ENCODE assay signal across 22 cellular contexts in the genomic region with DNA sequence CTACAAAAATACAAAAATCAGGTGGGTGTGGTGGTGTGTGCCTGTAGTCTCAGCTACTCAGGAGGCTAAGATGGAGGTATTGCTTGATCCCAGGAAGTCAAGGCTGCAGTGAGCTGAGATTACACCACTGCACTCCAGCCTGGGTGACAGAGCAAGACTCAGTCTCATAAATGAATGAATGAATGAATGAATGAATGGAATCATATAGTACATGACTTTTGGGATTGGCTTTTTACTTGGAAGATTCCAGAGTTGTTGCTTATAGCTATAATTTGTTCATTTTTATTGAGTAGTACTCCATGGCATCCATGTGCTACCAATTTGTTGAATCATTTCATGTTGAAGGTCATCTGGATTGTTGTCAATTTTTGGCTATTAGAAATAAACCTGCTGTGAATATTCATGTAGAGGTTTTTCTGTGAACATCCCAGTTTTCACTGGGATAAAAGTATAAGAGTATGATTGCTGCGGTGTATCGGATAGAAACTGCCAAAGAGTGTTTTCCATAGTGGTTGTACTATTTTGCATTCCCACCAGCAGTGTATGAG. TPM values are rescaled to one million over a fixed set of nuclear protein-coding genes. Genes with fewer than 3 reads are reported as not detected.
DNase-seq lines count a peak whose midpoint lies in the region; ATAC-seq, FAIRE-seq and TF ChIP-seq lines count a peak whose summit lies in the region.
"Had no signal": no experiment of that assay in that cellular context is flagged by ENCODE, and none has a peak within 500 bp of the region (broad histone marks: within the 10 kb centered on the region; RNA-seq: fewer than 3 reads in every experiment).

No MANE protein-coding gene starts in this region.

- peaks cover 26% of the 10 kb centered on the region for H3K4me1 Mint-ChIP-seq in stimulated activated memory B cell treated with anti-CD40 and anti-IgM and Interleukin-4, amounts not matched to agents 10 μg/mL and 1 μg/mL and 100 μg/mL, for 72 hours

- intact Hi-C loops in K562 (cut with micrococcal nuclease) = no loop called here

- TF ChIP-seq POLR2A in GM12892 (IDR thresholded peaks at IDR 0.05; ENCODE audit: low read depth, low read length) (0 out of 2 replicates have a peak, but pooled peaks have one; percentile 16), K562 (conservative IDR thresholded peaks at IDR 0.05) (no peak)

- no peak for TF ChIP-seq RAD21 in K562 (CRISPR knock-in tag; conservative IDR thresholded peaks at IDR 0.05 in 1 of 2, IDR thresholded peaks at IDR 0.05 in 1 of 2)

- H3K27me3 ChIP-seq in K562 (ENCODE audit: control insufficient read depth in 2 of 2, insufficient read depth in 2 of 2, low read length in 2 of 2) (no peaks in the 10 kb centered on the region), osteoblast (ENCODE audit: insufficient read depth, low read length) (no peaks in the 10 kb centered on the region)
- H3K27me3 ChIP-seq: Peyer's patch, SJCRH30 had no signal

- no peak for TF ChIP-seq CTCF in K562 (IDR thresholded peaks at IDR 0.05 in 2 of 3, conservative IDR thresholded peaks at IDR 0.05 in 1 of 3; ENCODE audit: insufficient read depth in 2 of 3, low read depth in 1 of 3, low read length in 3 of 3)
- TF ChIP-seq CTCF in osteoblast (IDR thresholded peaks at IDR 0.05; ENCODE audit: extremely low read depth, low read depth, low read length) = no peak

- POLR2A ChIA-PET in K562 (lab: Yijun Ruan, JAX) = interaction anchor here (1.0 kb wide), 1 partner anchor 73 kb away, joined by 3 read pairs; no protein-coding TSS in a partner anchor

- no peak overlapping the region for H3K27ac ChIP-seq in K562 (ENCODE audit: extremely low read depth, low read depth, low read length)
- no peak overlapping the region for H3K27ac ChIP-seq in osteoblast (ENCODE audit: low read depth, low read length)
- H3K27ac ChIP-seq: C4-2B, Peyer's patch, SJCRH30 had no signal

- H2AFZ ChIP-seq in K562 (ENCODE audit: low read depth, low read length) = no peak overlapping the region
- no peak overlapping the region for H2AFZ ChIP-seq in osteoblast (ENCODE audit: low read length)

- FAIRE-seq in GM12892 (lab: Jason Lieb, UNC) = no peak
- FAIRE-seq in K562 (lab: Jason Lieb, UNC) = no peak

- no peak overlapping the region for H3K4me3 Mint-ChIP-seq in stimulated activated memory B cell treated with anti-CD40 and anti-IgM and Interleukin-4, amounts not matched to agents 10 μg/mL and 1 μg/mL and 100 μg/mL, for 72 hours
- H3K4me3 Mint-ChIP-seq: CD8-positive, alpha-beta memory T cell; H9 had no signal

- H3K79me2 ChIP-seq in K562 (ENCODE audit: control insufficient read depth, insufficient read depth, low read length) = peaks cover 98% of the 10 kb centered on the region
- peaks cover 100% of the 10 kb centered on the region for H3K79me2 ChIP-seq in osteoblast (ENCODE audit: insufficient read depth, low read length)

- peak; percentile 12 for DNase-seq in AG20443 (ENCODE audit: low spot score)
- no peak for DNase-seq in GM12892 (ENCODE audit: insufficient read length)
- DNase-seq in K562 (ENCODE audit: extremely low read depth in 1 of 4, low spot score in 3 of 4) = no peak
- DNase-seq in osteoblast (ENCODE audit: insufficient read length, low spot score, missing footprints) = peak; percentile 59
- no peak for DNase-seq in kidney tubule cell (ENCODE audit: low spot score)
- DNase-seq: Calu3; CD8-positive, alpha-beta memory T cell; DMS153; GDM1; H9; NCI-H1105; NCI-H1694; NCI-H2081; NCI-H2171; NCI-H345; NCI-H524; NCI-H774; Peyer's patch; SJCRH30 had no signal

- H3K9ac ChIP-seq in K562 (ENCODE audit: insufficient read depth in 1 of 2, low read depth in 2 of 2, low read length in 2 of 2) = no peak overlapping the region

- TF ChIP-seq EP300 in K562 (IDR thresholded peaks at IDR 0.05; ENCODE audit: low read length) = no peak

- H3K4me1 ChIP-seq in K562 (replicated peaks in 1 of 2; ENCODE audit: control insufficient read depth in 2 of 2, insufficient read depth in 2 of 2, low read length in 2 of 2) (peaks cover 0 to 3% of the 10 kb centered on the region in 2 experiments; a peak in 3 of 5 replicates), osteoblast (ENCODE audit: insufficient read depth, low read length) (peaks cover 11% of the 10 kb centered on the region)
- H3K4me1 ChIP-seq: Peyer's patch, SJCRH30 had no signal

- H3K27me3 Mint-ChIP-seq in stimulated activated memory B cell treated with anti-CD40 and anti-IgM and Interleukin-4, amounts not matched to agents 10 μg/mL and 1 μg/mL and 100 μg/mL, for 72 hours = no peaks in the 10 kb centered on the region
- H3K27me3 Mint-ChIP-seq: CD8-positive, alpha-beta memory T cell had no signal

- H3K4me2 ChIP-seq in K562 (ENCODE audit: insufficient read depth, low read length) = no peak overlapping the region
- no peak overlapping the region for H3K4me2 ChIP-seq in osteoblast (ENCODE audit: insufficient read depth, low read length)

- H3K36me3 ChIP-seq in K562 (ENCODE audit: control insufficient read depth, insufficient read depth, low read length) (peaks cover 24% of the 10 kb centered on the region), osteoblast (ENCODE audit: insufficient read depth, low read length) (peaks cover 1% of the 10 kb centered on the region)
- H3K36me3 ChIP-seq: Peyer's patch had no signal

- H3K9me3 Mint-ChIP-seq in stimulated activated memory B cell treated with anti-CD40 and anti-IgM and Interleukin-4, amounts not matched to agents 10 μg/mL and 1 μg/mL and 100 μg/mL, for 72 hours = no peaks in the 10 kb centered on the region
- H3K9me3 Mint-ChIP-seq: CD8-positive, alpha-beta memory T cell; H9 had no signal

- ATAC-seq in K562 (no peak), HG02678 (IDR thresholded peaks at IDR 0.05; ENCODE audit: unreplicated experiment) (no peak)
- no peak for ATAC-seq in stimulated activated memory B cell treated with anti-CD40 and anti-IgM and Interleukin-4, amounts not matched to agents 10 μg/mL and 1 μg/mL and 100 μg/mL, for 72 hours

- peaks cover 32% of the 10 kb centered on the region for H3K36me3 Mint-ChIP-seq in stimulated activated memory B cell treated with anti-CD40 and anti-IgM and Interleukin-4, amounts not matched to agents 10 μg/mL and 1 μg/mL and 100 μg/mL, for 72 hours

- H3K27ac Mint-ChIP-seq in stimulated activated memory B cell treated with anti-CD40 and anti-IgM and Interleukin-4, amounts not matched to agents 10 μg/mL and 1 μg/mL and 100 μg/mL, for 72 hours = no peak overlapping the region
- H3K27ac Mint-ChIP-seq: H9 had no signal

- H3K9me1 ChIP-seq in K562 (ENCODE audit: control insufficient read depth, insufficient read depth, low read length) = peaks cover 3% of the 10 kb centered on the region

- H4K20me1 ChIP-seq in K562 (replicated peaks; ENCODE audit: control insufficient read depth, insufficient read depth, low read length) (0 out of 2 replicates have a peak, but pooled peaks cover 4% of the 10 kb centered on the region), osteoblast (ENCODE audit: insufficient read depth, low read length) (peaks cover 66% of the 10 kb centered on the region)

- BruUV-seq in K562 (replicated peaks; lab: Mats Ljungman, UMichigan) = no TSS peak

- H3K4me3 ChIP-seq in K562 (no peak overlapping the region), osteoblast (ENCODE audit: insufficient read depth, low read length) (no peak overlapping the region)
- H3K4me3 ChIP-seq: Peyer's patch, SJCRH30 had no signal

- in situ Hi-C loops in K562 (cut with MboI) = no loop called here

- WGBS in K562 (ENCODE audit: insufficient coverage, low coverage, missing lambda C conversion rate) = 100% methylated on average over 2 of the region's 2 CpGs

- CTCF ChIA-PET in K562 (lab: Yijun Ruan, JAX; ENCODE audit: low intra/inter-chr PET ratio) = no interaction called here

- no peaks in the 10 kb centered on the region for H3K9me3 ChIP-seq in K562 (replicated peaks; ENCODE audit: control insufficient read depth, insufficient read depth, low read depth, low read length)
- H3K9me3 ChIP-seq in osteoblast (ENCODE audit: low read depth, low read length) = no peaks in the 10 kb centered on the region
- H3K9me3 ChIP-seq: Peyer's patch, SJCRH30 had no signal

TF ChIP-seq in K562, 482 proteins besides CTCF, POLR2A, EP300 and RAD21 (continues in another document):
- no peak for TF ChIP-seq XRCC3 (IDR thresholded peaks at IDR 0.05)
- TF ChIP-seq PHF21A (IDR thresholded peaks at IDR 0.05; ENCODE audit: borderline replicate concordance, low read depth) = 0 out of 2 replicates have a peak, but pooled peaks have one; percentile 14
- TF ChIP-seq GABPA (tag; conservative IDR thresholded peaks at IDR 0.05; ENCODE audit: low read depth) = no peak
- TF ChIP-seq PTBP1 (IDR thresholded peaks at IDR 0.05; ENCODE audit: low read depth, low read length) = no peak

RNA-seq across cellular contexts. Expression of a gene that starts 19.9 kb away (rescaled TPM):
- polyA plus RNA-seq in GM12892 (2012; ENCODE audit: missing spikeins) = 40.0 TPM
- 112 and 233 TPM in 2 replicates for total RNA-seq in K562 (2011; cell fraction: chromatin; rRNA removed; ENCODE audit: low replicate concordance)
- 51.4 and 66.5 TPM in 2 replicates for total RNA-seq in K562 (2011; cell fraction: nucleolus; rRNA removed)
- total RNA-seq in K562 (2011; cell fraction: nucleoplasm; rRNA removed) = 75.7 and 89.3 TPM in 2 replicates
- total RNA-seq in K562 (2014; rRNA removed) (27.9 and 41.7 TPM in 2 replicates), K562 (2014; rRNA removed; fragmentation: Illumina TruSeq; extraction: Trizol) (62.1 and 80.5 TPM in 2 replicates), K562 (2015; rRNA removed; fragmentation: Illumina TruSeq; extraction: Trizol) (66.1 and 72.8 TPM in 2 replicates), K562 (2021) (47.5 and 50.8 TPM in 2 replicates), osteoblast (189 and 199 TPM in 2 replicates)
- polyA plus RNA-seq in K562 (2011; rRNA removed) (37.9 and 56.9 TPM in 2 replicates), K562 (2014; fragmentation: Illumina TruSeq; extraction: Trizol) (39.0 and 40.6 TPM in 2 replicates), K562 (2014; fragmentation: Nextera tagmentation; extraction: Ambion mirVana) (10 to 100 TPM; 11.9 to 12.1 TPM), K562 (2014; rRNA removed) (38.6 and 40.4 TPM in 2 replicates)
- polyA plus RNA-seq in K562 (2011; cell fraction: cytosol; rRNA removed) = 11.3 and 18.9 TPM in 2 replicates
- 35.7 and 43.4 TPM in 2 replicates for polyA plus RNA-seq in K562 (2011; cell fraction: nucleus; rRNA removed)
- 21.0 and 29.0 TPM in 2 replicates for polyA plus RNA-seq in K562 (2012)
- 120 and 130 TPM in 2 replicates for polyA minus RNA-seq in K562 (2011; rRNA and poly(A)+ RNA removed)
- 29.4 and 46.2 TPM in 2 replicates for polyA minus RNA-seq in K562 (2011; cell fraction: cytosol; rRNA and poly(A)+ RNA removed)
- 102 and 130 TPM in 2 replicates for polyA minus RNA-seq in K562 (2011; cell fraction: nucleus; rRNA and poly(A)+ RNA removed)

Comparison
In these comparisons a context has a peak if more than half of its experiments do, and no peak if none do; other contexts are left out.
1. DNase-seq: peak in AG20443 (single experiment) and osteoblast (single experiment); none in GM12892 (single experiment), K562 (0 of 4) and kidney tubule cell (single experiment).